Comparison of ENCODE assay signal across 11 cellular contexts in the genomic region with DNA sequence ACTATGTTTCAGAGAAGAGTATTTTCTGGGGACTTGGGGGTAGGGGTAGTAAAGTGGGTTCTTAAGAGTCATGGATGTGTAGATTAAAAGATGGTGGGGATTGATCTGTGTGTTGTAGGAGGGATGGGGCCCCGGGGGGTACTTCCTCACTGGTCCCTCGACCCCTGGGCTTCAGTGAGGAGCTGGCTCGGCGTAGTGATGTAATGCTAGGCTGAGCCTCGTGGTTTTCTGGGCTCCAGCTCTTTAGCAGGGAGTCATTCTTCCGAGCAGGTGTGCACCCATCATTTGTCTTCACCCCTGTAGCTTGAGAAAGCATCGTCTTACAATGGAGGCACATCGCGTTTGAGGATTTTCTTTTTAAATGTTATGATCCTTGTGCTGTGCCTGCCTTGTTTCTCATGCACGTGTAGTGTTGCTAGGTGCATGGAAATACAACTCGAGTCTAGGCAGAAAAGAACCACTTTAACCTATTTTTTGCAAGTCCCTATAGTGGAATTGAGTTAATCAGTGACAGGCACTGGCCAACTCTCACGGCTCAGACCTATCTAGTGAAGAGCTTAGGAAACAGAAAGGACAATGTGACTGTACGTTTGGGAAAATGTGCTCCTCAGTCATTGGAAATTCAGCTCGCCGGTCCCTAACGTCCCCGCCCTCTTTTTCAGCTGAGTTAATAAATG.
DNase-seq lines count a peak whose midpoint lies in the region; ATAC-seq, FAIRE-seq and TF ChIP-seq lines count a peak whose summit lies in the region.
"Had no signal": no experiment of that assay in that cellular context is flagged by ENCODE, and none has a peak within 500 bp of the region (broad histone marks: within the 10 kb centered on the region; RNA-seq: fewer than 3 reads in every experiment).

No MANE protein-coding gene starts in this region.

- H3K36me3 ChIP-seq in SJCRH30 (no peaks in the 10 kb centered on the region), kidney (ENCODE audit: control insufficient read depth in 1 of 2, insufficient read depth in 2 of 2, low read length in 2 of 2) (peaks cover 0 to 2% of the 10 kb centered on the region in 2 donors), psoas muscle (ENCODE audit: insufficient read depth in 1 of 2, low read depth in 1 of 2) (peaks cover 0 to 34% of the 10 kb centered on the region in 2 donors), suprapubic skin (peaks cover 9% of the 10 kb centered on the region), OCI-LY7 (ENCODE audit: insufficient read depth, low read length) (no peaks in the 10 kb centered on the region)

- H3K9me3 ChIP-seq in SJCRH30 (replicated peaks), result no peaks in the 10 kb centered on the region
- H3K9me3 ChIP-seq in kidney (ENCODE audit: control insufficient read depth in 1 of 2, low read length in 2 of 2), result no peaks in the 10 kb centered on the region
- no peaks in the 10 kb centered on the region for H3K9me3 ChIP-seq in psoas muscle
- no peaks in the 10 kb centered on the region for H3K9me3 ChIP-seq in suprapubic skin
- H3K9me3 ChIP-seq in OCI-LY7 (ENCODE audit: low read length), result no peaks in the 10 kb centered on the region

- peak overlapping the region; percentile 67 for H3K4me3 ChIP-seq in SJCRH30
- H3K4me3 ChIP-seq in kidney (ENCODE audit: low read length in 2 of 2), result no peak overlapping the region
- H3K4me3 ChIP-seq in psoas muscle, result no peak overlapping the region
- no peak overlapping the region for H3K4me3 ChIP-seq in suprapubic skin
- no peak overlapping the region for H3K4me3 ChIP-seq in OCI-LY7 (ENCODE audit: low read depth, low read length, poor library complexity, severe bottlenecking)

- no peaks in the 10 kb centered on the region for H3K79me2 ChIP-seq in OCI-LY7 (ENCODE audit: insufficient read depth, low read depth, low read length)

- no peak for ATAC-seq in psoas muscle
- no peak for ATAC-seq in GM18519 (IDR thresholded peaks at IDR 0.05; ENCODE audit: low FRiP score, unreplicated experiment)
- ATAC-seq: stimulated activated naive CD8-positive, alpha-beta T cell treated with anti-CD3 and anti-CD28 coated beads, Interleukin-15, amount 100 ng/mL, for 72 hours had no signal

- CTCF ChIA-PET in OCI-LY7 (lab: Charles Lee; ENCODE audit: unreplicated experiment), result no interaction called here

- no peaks in the 10 kb centered on the region for H3K9me2 ChIP-seq in OCI-LY7 (ENCODE audit: insufficient read depth, low read length)

- TF ChIP-seq CTCF in kidney (IDR thresholded peaks at IDR 0.05; ENCODE audit: borderline replicate concordance, extremely low read depth, insufficient read depth) (no peak), psoas muscle (IDR thresholded peaks at IDR 0.05) (no peak), suprapubic skin (IDR thresholded peaks at IDR 0.05) (no peak), OCI-LY7 (conservative IDR thresholded peaks at IDR 0.05; ENCODE audit: low read length) (no peak)

- H4K20me1 ChIP-seq in OCI-LY7 (ENCODE audit: insufficient read depth, low read length), result no peaks in the 10 kb centered on the region

- DNase-seq in NCI-H1436 (lab: John Stamatoyannopoulos, UW) (peak; percentile 16), NCI-H1436 treated with DMSO at 0.1 percent for 48 hours (lab: John Stamatoyannopoulos, UW) (no peak), SJCRH30 (peak; percentile 51 to 63), kidney (peak; percentile 25), psoas muscle (no peak), suprapubic skin (ENCODE audit: low spot score in 2 of 2) (no peak), OCI-LY7 (ENCODE audit: low spot score) (no peak)
- DNase-seq: stimulated activated naive CD8-positive, alpha-beta T cell treated with anti-CD3 and anti-CD28 coated beads, Interleukin-15, amount 100 ng/mL, for 72 hours had no signal

- no peak overlapping the region for H2AFZ ChIP-seq in OCI-LY7 (ENCODE audit: low read length)

- TF ChIP-seq POLR2A in suprapubic skin (IDR thresholded peaks at IDR 0.05), result no peak

- no TSS peak for BruUV-seq in OCI-LY7 (replicated peaks; lab: Mats Ljungman, UMichigan)

- intact Hi-C loops in kidney (cut with DNase I), result no loop called here
- intact Hi-C loops in psoas muscle (cut with DNase I), result no loop called here
- intact Hi-C loops in OCI-LY7 (cut with micrococcal nuclease; ENCODE audit: unreplicated experiment), result no loop called here

- H3K27me3 ChIP-seq in SJCRH30 (no peaks in the 10 kb centered on the region), psoas muscle (ENCODE audit: insufficient read depth in 3 of 3, low read length in 2 of 3) (no peaks in the 10 kb centered on the region), suprapubic skin (no peaks in the 10 kb centered on the region)

- H3K4me1 ChIP-seq in SJCRH30, result peaks cover 15% of the 10 kb centered on the region
- H3K4me1 ChIP-seq in kidney (ENCODE audit: control insufficient read depth in 1 of 2, insufficient read depth in 1 of 2, low read depth in 1 of 2, low read length in 2 of 2), result peaks cover 3 to 17% of the 10 kb centered on the region in 2 donors
- peaks cover 36% of the 10 kb centered on the region for H3K4me1 ChIP-seq in psoas muscle
- peaks cover 18% of the 10 kb centered on the region for H3K4me1 ChIP-seq in suprapubic skin
- H3K4me1 ChIP-seq in OCI-LY7 (ENCODE audit: insufficient read depth, low read length, poor library complexity, severe bottlenecking), result no peaks in the 10 kb centered on the region

- peak; percentile 29 for FAIRE-seq in kidney (lab: Jason Lieb, UNC)
- FAIRE-seq: A204.1 had no signal

- no peak for TF ChIP-seq EP300 in suprapubic skin (IDR thresholded peaks at IDR 0.05)

- no peak overlapping the region for H3K9ac ChIP-seq in kidney (ENCODE audit: low read length in 2 of 2)

- H3K4me2 ChIP-seq in OCI-LY7 (ENCODE audit: low read length), result no peak overlapping the region

- POLR2A ChIA-PET in OCI-LY7 (lab: Charles Lee), result no interaction called here

- 73 to 82% (median 80%) methylated on average over 17 of the region's 17 CpGs for whole genome bisulfite sequencing in psoas muscle, 3 donors
- 74% methylated on average over 17 of the region's 17 CpGs for whole genome bisulfite sequencing in suprapubic skin

- H3K27ac ChIP-seq in SJCRH30, result peak overlapping the region; percentile 56
- no peak overlapping the region for H3K27ac ChIP-seq in kidney (ENCODE audit: low read depth in 2 of 2, low read length in 2 of 2)
- H3K27ac ChIP-seq in psoas muscle, result peak overlapping the region; percentile 51
- H3K27ac ChIP-seq in suprapubic skin, result no peak overlapping the region
- no peak overlapping the region for H3K27ac ChIP-seq in OCI-LY7 (ENCODE audit: low read depth, low read length, poor library complexity, severe bottlenecking)
- H3K27ac ChIP-seq: epithelial cell of prostate had no signal

Comparison
In these comparisons a context has a peak if more than half of its experiments do, and no peak if none do; other contexts are left out.
1. DNase-seq: peak in NCI-H1436 (single experiment), SJCRH30 (2 of 2) and kidney (single experiment); none in NCI-H1436 treated with DMSO at 0.1 percent for 48 hours (single experiment), psoas muscle (0 of 2), suprapubic skin (0 of 2) and OCI-LY7 (single experiment).
2. H3K27ac ChIP-seq: peak in SJCRH30 (single experiment) and psoas muscle (single experiment); none in kidney (0 of 2), suprapubic skin (single experiment) and OCI-LY7 (single experiment).